In genomic region chr3:195245531-195245951, GRCh38 we compare ENCODE assay signal across 20 cellular contexts. TPM values are rescaled to one million over a fixed set of nuclear protein-coding genes. Genes with fewer than 3 reads are reported as not detected.
DNase-seq lines count a peak whose midpoint lies in the region; ATAC-seq, FAIRE-seq and TF ChIP-seq lines count a peak whose summit lies in the region.
"Had no signal": no experiment of that assay in that cellular context is flagged by ENCODE, and none has a peak within 500 bp of the region (broad histone marks: within the 10 kb centered on the region; RNA-seq: fewer than 3 reads in every experiment).

No MANE protein-coding gene starts in this region.

- H3K4me3 ChIP-seq in right cardiac atrium (ENCODE audit: low read length) (no peak overlapping the region), kidney (ENCODE audit: low read length in 2 of 2) (no peak overlapping the region), vagina (no peak overlapping the region)
- H3K4me3 ChIP-seq: K562 had no signal

- WGBS in right cardiac atrium = 97% methylated on average over 16 of the region's 16 CpGs

- intact Hi-C loops in right cardiac atrium (cut with DNase I) = no loop called here
- intact Hi-C loops in Right ventricle myocardium superior (cut with DNase I) = no loop called here
- intact Hi-C loops in kidney (cut with DNase I) = loop anchor here (10.0 kb wide), 1 partner anchor 121 kb away; no protein-coding TSS in a partner anchor
- intact Hi-C loops in posterior vena cava (cut with DNase I) = no loop called here
- intact Hi-C loops in vagina (cut with DNase I) = no loop called here
- intact Hi-C loops in left ventricle myocardium superior (cut with micrococcal nuclease) = no loop called here

- ATAC-seq in right cardiac atrium = no peak
- no peak for ATAC-seq in Right ventricle myocardium superior (ENCODE audit: poor library complexity)
- no peak for ATAC-seq in left ventricle myocardium superior
- no peak for ATAC-seq in GM18498 (IDR thresholded peaks at IDR 0.05; ENCODE audit: unreplicated experiment)
- ATAC-seq: K562, Panc1 had no signal

- no peak for FAIRE-seq in kidney (lab: Jason Lieb, UNC)
- FAIRE-seq: A204.1, GM12891, H54, K562 had no signal

- no peak for TF ChIP-seq POLR2A in vagina (IDR thresholded peaks at IDR 0.05)

- H3K27me3 ChIP-seq in right cardiac atrium (ENCODE audit: control insufficient read depth, insufficient read depth) = no peaks in the 10 kb centered on the region
- H3K27me3 ChIP-seq in vagina = no peaks in the 10 kb centered on the region
- H3K27me3 ChIP-seq: BE2C had no signal

- H3K36me3 ChIP-seq in kidney (ENCODE audit: control insufficient read depth in 1 of 2, insufficient read depth in 2 of 2, low read length in 2 of 2) (no peaks in the 10 kb centered on the region), vagina (no peaks in the 10 kb centered on the region)

- no peaks in the 10 kb centered on the region for H3K9me3 ChIP-seq in right cardiac atrium (ENCODE audit: control insufficient read depth, low read length)
- no peaks in the 10 kb centered on the region for H3K9me3 ChIP-seq in kidney (ENCODE audit: control insufficient read depth in 1 of 2, low read length in 2 of 2)
- no peaks in the 10 kb centered on the region for H3K9me3 ChIP-seq in vagina
- H3K9me3 ChIP-seq: BE2C, Caco-2 had no signal

- H3K27ac ChIP-seq in right cardiac atrium (ENCODE audit: low read length) (no peak overlapping the region), kidney (ENCODE audit: low read depth in 2 of 2, low read length in 2 of 2) (no peak overlapping the region), vagina (no peak overlapping the region)

- peak in 2 of 3 donors; percentile 28 to 42 for DNase-seq in right cardiac atrium
- no peak for DNase-seq in Right ventricle myocardium superior
- peak; percentile 35 for DNase-seq in kidney
- peak; percentile 53 for DNase-seq in posterior vena cava (ENCODE audit: low spot score)
- peak; percentile 58 to 76 for DNase-seq in vagina (ENCODE audit: extremely low spot score in 2 of 2)
- no peak for DNase-seq in left ventricle myocardium superior
- no peak for DNase-seq in GM13977 (ENCODE audit: low spot score)
- DNase-seq: BE2C; CD4-positive, alpha-beta T cell; EL; NCI-H1105 treated with DMSO at 0.1 percent for 48 hours; NCI-H1694; NCI-H2081 treated with DMSO at 0.1 percent for 48 hours had no signal

- TF ChIP-seq CTCF in kidney (IDR thresholded peaks at IDR 0.05; ENCODE audit: borderline replicate concordance, extremely low read depth, insufficient read depth) (no peak), vagina (IDR thresholded peaks at IDR 0.05) (no peak), GM13977 (IDR thresholded peaks at IDR 0.05; ENCODE audit: extremely low read depth, insufficient read depth, missing control alignments) (no peak)

- in situ Hi-C loops in GM13977 (cut with MboI; ENCODE audit: low pct_unique_long_range_greater_than_20kb, low sequenced_read_pairs, unreplicated experiment) = no loop called here

- H3K4me1 ChIP-seq in right cardiac atrium (ENCODE audit: control insufficient read depth, insufficient read depth, low read length) (peaks cover 2% of the 10 kb centered on the region), kidney (ENCODE audit: control insufficient read depth in 1 of 2, insufficient read depth in 1 of 2, low read depth in 1 of 2, low read length in 2 of 2) (no peaks in the 10 kb centered on the region), vagina (peaks cover 5% of the 10 kb centered on the region)
- H3K4me1 ChIP-seq: Caco-2 had no signal

- no peak overlapping the region for H3K9ac ChIP-seq in kidney (ENCODE audit: low read length in 2 of 2)

RNA-seq across cellular contexts. Expression of gene XXYLT1, which starts 25.4 kb away (rescaled TPM):
- total RNA-seq in right cardiac atrium (1 to 10 TPM; 4.3 to 6.2 (median 4.9) TPM), Right ventricle myocardium superior (2.6 TPM), kidney (10.7 TPM), posterior vena cava (10 to 100 TPM; 11.3 to 15.7 TPM), vagina (14.5 TPM), left ventricle myocardium superior (2.1 TPM)
- polyA plus RNA-seq in right cardiac atrium (3.3 TPM), kidney (ENCODE audit: insufficient read depth, low read depth, low replicate concordance) (5.7 TPM)

Comparison
In these comparisons a context has a peak if more than half of its experiments do, and no peak if none do; other contexts are left out.
1. DNase-seq: peak in right cardiac atrium (2 of 3), kidney (single experiment), posterior vena cava (single experiment) and vagina (2 of 2); none in Right ventricle myocardium superior (single experiment), left ventricle myocardium superior (single experiment) and GM13977 (single experiment).